Comparison of ENCODE assay signal across 19 cellular contexts in genomic region chr2:240419723-240420122, GRCh38. TPM values are rescaled to one million over a fixed set of nuclear protein-coding genes. Genes with fewer than 3 reads are reported as not detected.
DNase-seq lines count a peak whose midpoint lies in the region; ATAC-seq, FAIRE-seq and TF ChIP-seq lines count a peak whose summit lies in the region.
"Had no signal": no experiment of that assay in that cellular context is flagged by ENCODE, and none has a peak within 500 bp of the region (broad histone marks: within the 10 kb centered on the region; RNA-seq: fewer than 3 reads in every experiment).

No MANE protein-coding gene starts in this region.

- H3K4me3 Mint-ChIP-seq in activated CD4-positive, alpha-beta memory T cell treated with anti-CD3 and anti-CD28 coated beads for 36 hours, result no peak overlapping the region
- no peak overlapping the region for H3K4me3 Mint-ChIP-seq in activated CD4-positive, alpha-beta memory T cell treated with anti-CD3 and anti-CD28 coated beads, Interleukin-2, amount 10 ng/mL, durations not matched to agents 7 days and 5 days
- H3K4me3 Mint-ChIP-seq: CD8-positive, alpha-beta T cell; H9 had no signal

- intact Hi-C loops in activated CD4-positive, alpha-beta memory T cell treated with anti-CD3 and anti-CD28 coated beads for 36 hours (cut with micrococcal nuclease), result no loop called here
- intact Hi-C loops in left lung (cut with DNase I) (no loop called here), stomach (cut with DNase I; ENCODE audit: low total_unique reads) (no loop called here)

- no peaks in the 10 kb centered on the region for H3K4me1 Mint-ChIP-seq in activated CD4-positive, alpha-beta memory T cell treated with anti-CD3 and anti-CD28 coated beads for 36 hours (ENCODE audit: low read depth)
- no peaks in the 10 kb centered on the region for H3K4me1 Mint-ChIP-seq in activated CD4-positive, alpha-beta memory T cell treated with anti-CD3 and anti-CD28 coated beads, Interleukin-2, amount 10 ng/mL, durations not matched to agents 7 days and 5 days
- H3K4me1 Mint-ChIP-seq: H9 had no signal

- POLR2A ChIA-PET in activated CD4-positive, alpha-beta memory T cell treated with anti-CD3 and anti-CD28 coated beads for 36 hours (lab: Charles Lee), result no interaction called here
- POLR2A ChIA-PET in activated CD4-positive, alpha-beta memory T cell treated with anti-CD3 and anti-CD28 coated beads, Interleukin-2, amount 10 ng/mL, durations not matched to agents 7 days and 5 days (lab: Charles Lee), result no interaction called here

- ATAC-seq in left lung, result peak; percentile 60
- ATAC-seq: A549; CD8-positive, alpha-beta T cell; GM12878; HepG2 had no signal

- CTCF ChIA-PET in activated CD4-positive, alpha-beta memory T cell treated with anti-CD3 and anti-CD28 coated beads for 36 hours (lab: Charles Lee), result no interaction called here
- CTCF ChIA-PET in activated CD4-positive, alpha-beta memory T cell treated with anti-CD3 and anti-CD28 coated beads, Interleukin-2, amount 10 ng/mL, durations not matched to agents 7 days and 5 days (lab: Charles Lee), result no interaction called here

- WGBS in stomach, 5 donors, result 66 to 79% (median 69%) methylated on average over 2 of the region's 2 CpGs

- H3K9me3 Mint-ChIP-seq in activated CD4-positive, alpha-beta memory T cell treated with anti-CD3 and anti-CD28 coated beads for 36 hours, result peaks cover 36% of the 10 kb centered on the region
- peaks cover 13% of the 10 kb centered on the region for H3K9me3 Mint-ChIP-seq in activated CD4-positive, alpha-beta memory T cell treated with anti-CD3 and anti-CD28 coated beads, Interleukin-2, amount 10 ng/mL, durations not matched to agents 7 days and 5 days

- peak; percentile 3 for DNase-seq in activated CD4-positive, alpha-beta memory T cell treated with anti-CD3 and anti-CD28 coated beads for 36 hours
- no peak for DNase-seq in activated CD4-positive, alpha-beta memory T cell treated with anti-CD3 and anti-CD28 coated beads, Interleukin-2, amount 10 ng/mL, durations not matched to agents 7 days and 5 days
- DNase-seq in WERI-Rb-1 (peak; percentile 1), left lung (peak in 1 of 2 donors; percentile 29), stomach (peak; percentile 1), GM12891 (ENCODE audit: insufficient read length, low spot score) (no peak)
- DNase-seq in activated CD4-positive, alpha-beta T cell treated with anti-CD3 and anti-CD28 coated beads for 1 hour, result no peak
- DNase-seq: Calu3, DND-41, EL, H9 had no signal

- TF ChIP-seq CTCF in WERI-Rb-1 (IDR thresholded peaks at IDR 0.05; ENCODE audit: low read depth, low read length) (no peak), left lung (IDR thresholded peaks at IDR 0.05) (no peak), stomach (IDR thresholded peaks at IDR 0.05) (no peak)

- H3K27ac ChIP-seq in WERI-Rb-1, result no peak overlapping the region
- no peak overlapping the region for H3K27ac ChIP-seq in left lung
- H3K27ac ChIP-seq in stomach, result no peak overlapping the region
- H3K27ac ChIP-seq: 22Rv1, A549, BLaER1 had no signal

- H3K9me3 ChIP-seq in WERI-Rb-1 (ENCODE audit: severe bottlenecking), result peaks cover 28% of the 10 kb centered on the region
- peaks cover 3 to 42% of the 10 kb centered on the region in 2 donors for H3K9me3 ChIP-seq in left lung
- H3K9me3 ChIP-seq in stomach, result peaks cover 7 to 33% (median 21%) of the 10 kb centered on the region in 4 donors

- peaks cover 3% of the 10 kb centered on the region for H3K36me3 Mint-ChIP-seq in activated CD4-positive, alpha-beta memory T cell treated with anti-CD3 and anti-CD28 coated beads for 36 hours
- H3K36me3 Mint-ChIP-seq in activated CD4-positive, alpha-beta memory T cell treated with anti-CD3 and anti-CD28 coated beads, Interleukin-2, amount 10 ng/mL, durations not matched to agents 7 days and 5 days (ENCODE audit: low read depth), result peaks cover 3% of the 10 kb centered on the region
- H3K36me3 Mint-ChIP-seq: CD8-positive, alpha-beta T cell had no signal

- TF ChIP-seq EP300 in stomach (IDR thresholded peaks at IDR 0.05), result no peak

- H3K36me3 ChIP-seq in WERI-Rb-1 (no peaks in the 10 kb centered on the region), left lung (no peaks in the 10 kb centered on the region), stomach (no peaks in the 10 kb centered on the region)
- H3K36me3 ChIP-seq: BLaER1 had no signal

- H3K4me3 ChIP-seq in WERI-Rb-1 (ENCODE audit: low read depth, low read length) (no peak overlapping the region), left lung (no peak overlapping the region), stomach (no peak overlapping the region)
- H3K4me3 ChIP-seq: A549, BLaER1, GM12878 had no signal

- no peak for FAIRE-seq in GM12891 (lab: Jason Lieb, UNC)
- FAIRE-seq: A549, GM12878, GM19239, H1, HepG2 had no signal

- H3K4me1 ChIP-seq in left lung (no peaks in the 10 kb centered on the region), stomach (no peaks in the 10 kb centered on the region)
- H3K4me1 ChIP-seq: A549, BLaER1 had no signal

- H3K27me3 ChIP-seq in WERI-Rb-1 (ENCODE audit: insufficient read depth, low read depth, severe bottlenecking), result no peaks in the 10 kb centered on the region
- no peaks in the 10 kb centered on the region for H3K27me3 ChIP-seq in left lung
- H3K27me3 ChIP-seq in stomach, result no peaks in the 10 kb centered on the region
- H3K27me3 ChIP-seq: BLaER1 had no signal

- TF ChIP-seq POLR2A in stomach (IDR thresholded peaks at IDR 0.05) (no peak), GM12891 (IDR thresholded peaks at IDR 0.05; ENCODE audit: low read depth, low read length) (no peak)

- no peak overlapping the region for H3K27ac Mint-ChIP-seq in activated CD4-positive, alpha-beta memory T cell treated with anti-CD3 and anti-CD28 coated beads for 36 hours
- no peak overlapping the region for H3K27ac Mint-ChIP-seq in activated CD4-positive, alpha-beta memory T cell treated with anti-CD3 and anti-CD28 coated beads, Interleukin-2, amount 10 ng/mL, durations not matched to agents 7 days and 5 days
- H3K27ac Mint-ChIP-seq: CD8-positive, alpha-beta T cell; H9 had no signal

- no peaks in the 10 kb centered on the region for H3K27me3 Mint-ChIP-seq in activated CD4-positive, alpha-beta memory T cell treated with anti-CD3 and anti-CD28 coated beads for 36 hours
- peaks cover 4% of the 10 kb centered on the region for H3K27me3 Mint-ChIP-seq in activated CD4-positive, alpha-beta memory T cell treated with anti-CD3 and anti-CD28 coated beads, Interleukin-2, amount 10 ng/mL, durations not matched to agents 7 days and 5 days

TF ChIP-seq in GM12891, 5 proteins besides CTCF, POLR2A, EP300 and RAD21:
- TF ChIP-seq PAX5 (IDR thresholded peaks at IDR 0.05; ENCODE audit: insufficient read depth, low read length, severe bottlenecking) (no peak), POLR2AphosphoS5 (IDR thresholded peaks at IDR 0.05; ENCODE audit: low read depth, low read length) (no peak), TAF1 (IDR thresholded peaks at IDR 0.05; ENCODE audit: low read depth, low read length) (no peak), SPI1 (IDR thresholded peaks at IDR 0.05; ENCODE audit: low read depth, low read length) (no peak), POU2F2 (IDR thresholded peaks at IDR 0.05; ENCODE audit: low read depth, low read length) (no peak)

RNA-seq across cellular contexts. Expression of gene GPC1, which starts 15.7 kb away (rescaled TPM):
- total RNA-seq in activated CD4-positive, alpha-beta memory T cell treated with anti-CD3 and anti-CD28 coated beads for 36 hours, result 1 to 10 TPM; 4.7 to 4.9 TPM
- total RNA-seq in activated CD4-positive, alpha-beta memory T cell treated with anti-CD3 and anti-CD28 coated beads, Interleukin-2, amount 10 ng/mL, durations not matched to agents 7 days and 5 days, result 1 to 10 TPM; 5.8 to 7.9 TPM
- total RNA-seq in left lung, result 10 to 100 TPM; 60.4 to 63.4 TPM
- 100 to 1,000 TPM in 1 of 5 donors, 10 to 100 TPM in 4; 11.7 to 117 (median 28.8) TPM for total RNA-seq in stomach
- polyA plus RNA-seq in stomach, result 10 to 100 TPM in 2 of 3 donors, 1 to 10 TPM in 1; 6.3 to 40.1 (median 14.0) TPM
- polyA plus RNA-seq in GM12891 (2012; ENCODE audit: low read depth, missing spikeins), result 0.19 TPM

Comparison
In these comparisons a context has a peak if more than half of its experiments do, and no peak if none do; other contexts are left out.
1. DNase-seq: peak in activated CD4-positive, alpha-beta memory T cell treated with anti-CD3 and anti-CD28 coated beads for 36 hours (single experiment), WERI-Rb-1 (single experiment) and stomach (single experiment); none in activated CD4-positive, alpha-beta memory T cell treated with anti-CD3 and anti-CD28 coated beads, Interleukin-2, amount 10 ng/mL, durations not matched to agents 7 days and 5 days (single experiment), activated CD4-positive, alpha-beta T cell treated with anti-CD3 and anti-CD28 coated beads for 1 hour (single experiment) and GM12891 (single experiment).